29 cellular contexts compared by ENCODE assay signal in the genomic region with DNA sequence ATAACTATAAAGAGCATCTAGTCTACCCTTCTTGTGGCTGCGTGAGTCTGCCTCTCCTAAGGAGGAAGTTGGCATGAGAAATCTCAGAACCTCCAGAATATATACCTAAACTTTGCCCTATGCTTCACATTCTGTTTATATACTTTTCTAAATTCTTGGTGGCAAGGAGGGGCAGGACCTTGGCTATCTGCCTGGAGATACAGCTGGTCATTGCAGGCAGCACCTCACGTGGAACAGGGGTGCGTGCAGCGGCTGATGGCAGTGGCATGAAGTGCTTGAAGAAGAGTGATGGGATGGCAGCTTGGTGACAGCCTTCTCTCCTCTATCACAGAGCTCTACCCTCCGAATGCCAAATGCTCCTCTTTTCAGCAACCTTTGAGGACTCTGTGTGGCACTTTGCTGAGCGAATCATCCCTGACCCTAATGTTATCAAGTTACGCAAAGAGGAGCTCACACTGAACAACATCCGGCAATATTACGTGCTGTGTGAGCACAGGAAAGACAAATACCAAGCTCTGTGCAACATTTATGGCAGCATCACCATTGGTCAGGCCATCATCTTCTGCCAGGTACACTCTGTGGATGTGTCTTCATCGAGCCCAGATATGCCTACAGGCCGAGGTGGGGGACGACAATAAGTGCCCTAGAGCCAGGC. TPM values are rescaled to one million over a fixed set of nuclear protein-coding genes. Genes with fewer than 3 reads are reported as not detected.
"Had no signal": no experiment of that assay in that cellular context is flagged by ENCODE, and none has a peak within 500 bp of the region (broad histone marks: within the 10 kb centered on the region; RNA-seq: fewer than 3 reads in every experiment).

No MANE protein-coding gene starts in this region.

- H3K9me3 ChIP-seq: adrenal gland, breast epithelium, gastroesophageal sphincter, heart left ventricle, prostate gland, right atrium auricular region had no signal

- DNase-seq: activated CD4-positive, alpha-beta T cell treated with anti-CD3 and anti-CD28 coated beads, Interleukin-2, amount 50 U/mL, for 1 hour; activated CD8-positive, alpha-beta memory T cell treated with anti-CD3 and anti-CD28 coated beads, Interleukin-2, amount 50 U/mL, for 4 hours; activated gamma-delta T cell; activated T-cell treated with anti-CD3 and anti-CD28 coated beads, Interleukin-2, amount 50 U/mL, for 72 hours; adrenal gland; effector CD8-positive, alpha-beta T cell; heart left ventricle; left ventricle myocardium superior; naive thymus-derived CD8-positive, alpha-beta T cell; stimulated activated CD4-positive, alpha-beta T cell treated with anti-CD3 and anti-CD28 coated beads, Interleukin-15, amount 100 ng/mL, for 24 hours; stimulated activated CD4-positive, alpha-beta T cell treated with anti-CD3 and anti-CD28 coated beads, Interleukin-4, amount 100 ng/mL, for 1 hour; stimulated activated naive CD8-positive, alpha-beta T cell treated with anti-CD3 and anti-CD28 coated beads, Interleukin-15, amount 100 ng/mL, for 72 hours; T1000 had no signal

- H3K27me3 ChIP-seq: adrenal gland, breast epithelium, right atrium auricular region had no signal

- H3K4me3 ChIP-seq: adrenal gland, breast epithelium, gastroesophageal sphincter, heart left ventricle, prostate gland, right atrium auricular region, skin epidermis had no signal

- H3K4me3 Mint-ChIP-seq: activated T-cell treated with anti-CD3 and anti-CD28 coated beads, Interleukin-2, amount 50 U/mL, for 72 hours; dendritic cell treated with granulocyte-macrophage colony-stimulating factor and Interleukin-4, amounts not matched to agents 40 ng/mL and 50 ng/mL, for 4 days; naive thymus-derived CD8-positive, alpha-beta T cell; stimulated activated naive CD8-positive, alpha-beta T cell treated with anti-CD3 and anti-CD28 coated beads, Interleukin-15, amount 100 ng/mL, for 72 hours; type B pancreatic cell had no signal

- H3K27ac ChIP-seq: adrenal gland, breast epithelium, gastroesophageal sphincter, heart left ventricle, prostate gland, right atrium auricular region, skin epidermis had no signal

- H3K4me1 ChIP-seq: adrenal gland, breast epithelium, gastroesophageal sphincter, heart left ventricle, prostate gland, right atrium auricular region had no signal

- H3K36me3 Mint-ChIP-seq: activated naive CD4-positive, alpha-beta T cell treated with anti-CD3 and anti-CD28 coated beads, Interleukin-2, amount 50 U/mL, for 72 hours; naive thymus-derived CD8-positive, alpha-beta T cell had no signal

- H3K4me1 Mint-ChIP-seq: naive thymus-derived CD8-positive, alpha-beta T cell; stimulated activated naive CD8-positive, alpha-beta T cell treated with anti-CD3 and anti-CD28 coated beads, Interleukin-15, amount 100 ng/mL, for 72 hours had no signal

- ATAC-seq: activated CD4-positive, CD25-positive, alpha-beta regulatory T cell treated with anti-CD3 and anti-CD28 coated beads, Interleukin-2, amount 50 U/mL, for 24 hours; activated naive CD4-positive, alpha-beta T cell treated with anti-CD3 and anti-CD28 coated beads, Interleukin-2, amount 50 U/mL, for 72 hours; activated T-cell treated with anti-CD3 and anti-CD28 coated beads, Interleukin-2, amount 50 U/mL, for 72 hours; esophagus mucosa; gastroesophageal sphincter; heart left ventricle; left ventricle myocardium superior; naive thymus-derived CD8-positive, alpha-beta T cell; stimulated activated naive CD8-positive, alpha-beta T cell treated with anti-CD3 and anti-CD28 coated beads, Interleukin-15, amount 100 ng/mL, for 72 hours had no signal

- H3K36me3 ChIP-seq: adrenal gland, breast epithelium, gastroesophageal sphincter, heart left ventricle, prostate gland, right atrium auricular region had no signal

- FAIRE-seq: astrocyte had no signal

- H3K27ac Mint-ChIP-seq: activated naive CD4-positive, alpha-beta T cell treated with anti-CD3 and anti-CD28 coated beads, Interleukin-2, amount 50 U/mL, for 72 hours; activated T-cell treated with anti-CD3 and anti-CD28 coated beads, Interleukin-2, amount 50 U/mL, for 72 hours; dendritic cell treated with granulocyte-macrophage colony-stimulating factor and Interleukin-4, amounts not matched to agents 40 ng/mL and 50 ng/mL, for 4 days; stimulated activated naive CD8-positive, alpha-beta T cell treated with anti-CD3 and anti-CD28 coated beads, Interleukin-15, amount 100 ng/mL, for 72 hours; type B pancreatic cell had no signal

- H3K9me3 Mint-ChIP-seq: activated naive CD4-positive, alpha-beta T cell treated with anti-CD3 and anti-CD28 coated beads, Interleukin-2, amount 50 U/mL, for 72 hours; activated T-cell treated with anti-CD3 and anti-CD28 coated beads, Interleukin-2, amount 50 U/mL, for 72 hours; dendritic cell treated with granulocyte-macrophage colony-stimulating factor and Interleukin-4, amounts not matched to agents 40 ng/mL and 50 ng/mL, for 4 days; naive thymus-derived CD8-positive, alpha-beta T cell; stimulated activated naive CD8-positive, alpha-beta T cell treated with anti-CD3 and anti-CD28 coated beads, Interleukin-15, amount 100 ng/mL, for 72 hours; type B pancreatic cell had no signal

RNA-seq across cellular contexts. Expression of a gene that starts 12.5 kb away (rescaled TPM):
- total RNA-seq: esophagus mucosa; heart left ventricle; left ventricle myocardium superior; osteocyte; right atrium auricular region; T-helper 1 cell treated with Interleukin-12 subunit alpha and Interleukin-12 subunit beta and Interleukin-4 antibody, amounts not matched to agents 30 ng/mL and 1 ng/mL, for 36 hours had no signal
- polyA plus RNA-seq: heart left ventricle had no signal

RNA-seq across cellular contexts. Expression of a gene that starts 29.0 kb away (rescaled TPM):
- total RNA-seq: activated naive CD4-positive, alpha-beta T cell treated with anti-CD3 and anti-CD28 coated beads, Interleukin-2, amount 50 U/mL, for 72 hours; activated T-cell treated with anti-CD3 and anti-CD28 coated beads, Interleukin-2, amount 50 U/mL, for 72 hours; adrenal gland; astrocyte; cerebellum; esophagus mucosa; gastroesophageal sphincter; kidney epithelial cell; left ventricle myocardium superior; naive thymus-derived CD8-positive, alpha-beta T cell; osteocyte; right atrium auricular region; T-helper 1 cell treated with Interleukin-12 subunit alpha and Interleukin-12 subunit beta and Interleukin-4 antibody, amounts not matched to agents 30 ng/mL and 1 ng/mL, for 36 hours; temporal lobe had no signal
- polyA plus RNA-seq: naive thymus-derived CD8-positive, alpha-beta T cell had no signal
